ENCODE assay signal across 1 cellular context in the genomic region with DNA sequence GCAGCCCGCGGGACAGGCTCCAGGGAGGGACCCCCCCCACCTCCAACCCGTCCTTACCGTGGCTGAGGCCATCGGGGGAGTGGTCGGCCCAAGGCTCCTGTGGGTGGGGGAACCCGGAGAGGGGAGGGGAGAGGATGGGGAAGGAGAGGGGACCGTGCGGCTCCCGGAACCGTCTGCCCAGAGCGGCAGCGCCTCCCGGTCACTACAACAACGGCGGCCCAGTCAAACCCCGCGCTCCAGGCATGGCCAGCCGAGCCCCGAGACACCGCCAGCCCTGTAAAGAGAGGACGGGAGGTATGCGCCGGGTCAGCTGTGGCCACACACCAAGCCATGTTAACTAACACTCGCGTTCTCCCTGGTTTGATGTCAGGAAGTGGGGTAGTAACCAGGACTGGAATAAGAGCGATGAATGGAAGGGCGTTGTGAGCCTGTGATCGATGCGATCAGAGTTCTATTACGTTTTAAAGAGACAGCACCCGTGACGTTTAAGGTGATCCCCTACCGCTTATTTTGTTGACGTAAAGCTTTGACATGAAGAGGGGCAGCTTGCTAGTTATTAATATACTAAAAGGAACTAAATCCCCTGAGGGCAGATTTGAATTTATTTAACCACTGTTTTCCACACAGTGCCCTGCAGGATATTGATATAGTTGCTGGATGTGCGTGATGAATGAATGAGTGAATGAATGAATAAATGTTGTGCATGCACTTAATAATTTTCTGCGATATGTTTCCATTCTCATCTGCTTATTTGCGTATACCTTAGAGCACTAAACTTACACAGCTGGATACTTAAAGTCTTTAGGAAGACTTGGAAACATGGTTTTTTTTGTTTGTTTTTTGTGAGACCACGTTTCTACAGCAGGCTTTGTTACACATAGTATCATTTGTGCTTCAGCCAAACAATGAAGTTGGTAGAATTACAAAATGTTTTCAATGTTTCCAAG.
TF ChIP-seq lines count a peak whose summit lies in the region.

A gene (minus strand): TSS at position 224 of the 947 bp plus-strand sequence. CDS start 152 bp downstream, at position 72.

TF ChIP-seq in WTC11, 78 proteins besides CTCF, POLR2A, EP300 and RAD21 (continued from another document and continues in another):
- TF ChIP-seq, protein P1, sequence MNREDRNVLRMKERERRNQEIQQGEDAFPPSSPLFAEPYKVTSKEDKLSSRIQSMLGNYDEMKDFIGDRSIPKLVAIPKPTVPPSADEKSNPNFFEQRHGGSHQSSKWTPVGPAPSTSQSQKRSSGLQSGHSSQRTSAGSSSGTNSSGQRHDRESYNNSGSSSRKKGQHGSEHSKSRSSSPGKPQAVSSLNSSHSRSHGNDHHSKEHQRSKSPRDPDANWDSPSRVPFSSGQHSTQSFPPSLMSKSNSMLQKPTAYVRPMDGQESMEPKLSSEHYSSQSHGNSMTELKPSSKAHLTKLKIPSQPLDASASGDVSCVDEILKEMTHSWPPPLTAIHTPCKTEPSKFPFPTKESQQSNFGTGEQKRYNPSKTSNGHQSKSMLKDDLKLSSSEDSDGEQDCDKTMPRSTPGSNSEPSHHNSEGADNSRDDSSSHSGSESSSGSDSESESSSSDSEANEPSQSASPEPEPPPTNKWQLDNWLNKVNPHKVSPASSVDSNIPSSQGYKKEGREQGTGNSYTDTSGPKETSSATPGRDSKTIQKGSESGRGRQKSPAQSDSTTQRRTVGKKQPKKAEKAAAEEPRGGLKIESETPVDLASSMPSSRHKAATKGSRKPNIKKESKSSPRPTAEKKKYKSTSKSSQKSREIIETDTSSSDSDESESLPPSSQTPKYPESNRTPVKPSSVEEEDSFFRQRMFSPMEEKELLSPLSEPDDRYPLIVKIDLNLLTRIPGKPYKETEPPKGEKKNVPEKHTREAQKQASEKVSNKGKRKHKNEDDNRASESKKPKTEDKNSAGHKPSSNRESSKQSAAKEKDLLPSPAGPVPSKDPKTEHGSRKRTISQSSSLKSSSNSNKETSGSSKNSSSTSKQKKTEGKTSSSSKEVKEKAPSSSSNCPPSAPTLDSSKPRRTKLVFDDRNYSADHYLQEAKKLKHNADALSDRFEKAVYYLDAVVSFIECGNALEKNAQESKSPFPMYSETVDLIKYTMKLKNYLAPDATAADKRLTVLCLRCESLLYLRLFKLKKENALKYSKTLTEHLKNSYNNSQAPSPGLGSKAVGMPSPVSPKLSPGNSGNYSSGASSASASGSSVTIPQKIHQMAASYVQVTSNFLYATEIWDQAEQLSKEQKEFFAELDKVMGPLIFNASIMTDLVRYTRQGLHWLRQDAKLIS (CRISPR knock-in tag; IDR thresholded peaks at IDR 0.05; ENCODE audit: borderline replicate concordance), result no peak
- TF ChIP-seq, protein P2, sequence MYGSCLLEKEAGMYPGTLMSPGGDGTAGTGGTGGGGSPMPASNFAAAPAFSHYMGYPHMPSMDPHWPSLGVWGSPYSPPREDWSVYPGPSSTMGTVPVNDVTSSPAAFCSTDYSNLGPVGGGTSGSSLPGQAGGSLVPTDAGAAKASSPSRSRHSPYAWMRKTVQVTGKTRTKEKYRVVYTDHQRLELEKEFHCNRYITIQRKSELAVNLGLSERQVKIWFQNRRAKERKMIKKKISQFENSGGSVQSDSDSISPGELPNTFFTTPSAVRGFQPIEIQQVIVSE (CRISPR knock-in tag; IDR thresholded peaks at IDR 0.05; ENCODE audit: borderline replicate concordance), result no peak
- TF ChIP-seq ZNF423 (CRISPR knock-in tag; IDR thresholded peaks at IDR 0.05), result no peak
- TF ChIP-seq, protein P3, sequence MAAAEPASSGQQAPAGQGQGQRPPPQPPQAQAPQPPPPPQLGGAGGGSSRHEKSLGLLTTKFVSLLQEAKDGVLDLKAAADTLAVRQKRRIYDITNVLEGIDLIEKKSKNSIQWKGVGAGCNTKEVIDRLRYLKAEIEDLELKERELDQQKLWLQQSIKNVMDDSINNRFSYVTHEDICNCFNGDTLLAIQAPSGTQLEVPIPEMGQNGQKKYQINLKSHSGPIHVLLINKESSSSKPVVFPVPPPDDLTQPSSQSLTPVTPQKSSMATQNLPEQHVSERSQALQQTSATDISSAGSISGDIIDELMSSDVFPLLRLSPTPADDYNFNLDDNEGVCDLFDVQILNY (CRISPR knock-in tag; IDR thresholded peaks at IDR 0.05), result no peak
- TF ChIP-seq, protein P4, sequence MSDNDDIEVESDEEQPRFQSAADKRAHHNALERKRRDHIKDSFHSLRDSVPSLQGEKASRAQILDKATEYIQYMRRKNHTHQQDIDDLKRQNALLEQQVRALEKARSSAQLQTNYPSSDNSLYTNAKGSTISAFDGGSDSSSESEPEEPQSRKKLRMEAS (CRISPR knock-in tag; IDR thresholded peaks at IDR 0.05), result peak; percentile 69
- no peak for TF ChIP-seq KAT7 (CRISPR knock-in tag; IDR thresholded peaks at IDR 0.05; ENCODE audit: borderline replicate concordance)
- TF ChIP-seq, protein P5, sequence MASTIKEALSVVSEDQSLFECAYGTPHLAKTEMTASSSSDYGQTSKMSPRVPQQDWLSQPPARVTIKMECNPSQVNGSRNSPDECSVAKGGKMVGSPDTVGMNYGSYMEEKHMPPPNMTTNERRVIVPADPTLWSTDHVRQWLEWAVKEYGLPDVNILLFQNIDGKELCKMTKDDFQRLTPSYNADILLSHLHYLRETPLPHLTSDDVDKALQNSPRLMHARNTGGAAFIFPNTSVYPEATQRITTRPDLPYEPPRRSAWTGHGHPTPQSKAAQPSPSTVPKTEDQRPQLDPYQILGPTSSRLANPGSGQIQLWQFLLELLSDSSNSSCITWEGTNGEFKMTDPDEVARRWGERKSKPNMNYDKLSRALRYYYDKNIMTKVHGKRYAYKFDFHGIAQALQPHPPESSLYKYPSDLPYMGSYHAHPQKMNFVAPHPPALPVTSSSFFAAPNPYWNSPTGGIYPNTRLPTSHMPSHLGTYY (CRISPR knock-in tag; IDR thresholded peaks at IDR 0.05), result no peak
- peak; percentile 72; the same call in 1 of the 2 replicates for TF ChIP-seq CREM (CRISPR knock-in tag; IDR thresholded peaks at IDR 0.05)
- TF ChIP-seq, protein P6, sequence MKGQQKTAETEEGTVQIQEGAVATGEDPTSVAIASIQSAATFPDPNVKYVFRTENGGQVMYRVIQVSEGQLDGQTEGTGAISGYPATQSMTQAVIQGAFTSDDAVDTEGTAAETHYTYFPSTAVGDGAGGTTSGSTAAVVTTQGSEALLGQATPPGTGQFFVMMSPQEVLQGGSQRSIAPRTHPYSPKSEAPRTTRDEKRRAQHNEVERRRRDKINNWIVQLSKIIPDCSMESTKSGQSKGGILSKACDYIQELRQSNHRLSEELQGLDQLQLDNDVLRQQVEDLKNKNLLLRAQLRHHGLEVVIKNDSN (CRISPR knock-in tag; IDR thresholded peaks at IDR 0.05), result peak; percentile 53; the same call in 1 of the 2 replicates
- peak; percentile 72; the same call in 1 of the 2 replicates for TF ChIP-seq MYBL2 (CRISPR knock-in tag; IDR thresholded peaks at IDR 0.05)
- no peak for TF ChIP-seq IRF2 (CRISPR knock-in tag; IDR thresholded peaks at IDR 0.05; ENCODE audit: borderline replicate concordance, low read depth)
- TF ChIP-seq SMAD3 (CRISPR knock-in tag; IDR thresholded peaks at IDR 0.05; ENCODE audit: borderline replicate concordance), result no peak
- no peak for TF ChIP-seq NFATC4 (CRISPR knock-in tag; IDR thresholded peaks at IDR 0.05)
- TF ChIP-seq, protein P7, sequence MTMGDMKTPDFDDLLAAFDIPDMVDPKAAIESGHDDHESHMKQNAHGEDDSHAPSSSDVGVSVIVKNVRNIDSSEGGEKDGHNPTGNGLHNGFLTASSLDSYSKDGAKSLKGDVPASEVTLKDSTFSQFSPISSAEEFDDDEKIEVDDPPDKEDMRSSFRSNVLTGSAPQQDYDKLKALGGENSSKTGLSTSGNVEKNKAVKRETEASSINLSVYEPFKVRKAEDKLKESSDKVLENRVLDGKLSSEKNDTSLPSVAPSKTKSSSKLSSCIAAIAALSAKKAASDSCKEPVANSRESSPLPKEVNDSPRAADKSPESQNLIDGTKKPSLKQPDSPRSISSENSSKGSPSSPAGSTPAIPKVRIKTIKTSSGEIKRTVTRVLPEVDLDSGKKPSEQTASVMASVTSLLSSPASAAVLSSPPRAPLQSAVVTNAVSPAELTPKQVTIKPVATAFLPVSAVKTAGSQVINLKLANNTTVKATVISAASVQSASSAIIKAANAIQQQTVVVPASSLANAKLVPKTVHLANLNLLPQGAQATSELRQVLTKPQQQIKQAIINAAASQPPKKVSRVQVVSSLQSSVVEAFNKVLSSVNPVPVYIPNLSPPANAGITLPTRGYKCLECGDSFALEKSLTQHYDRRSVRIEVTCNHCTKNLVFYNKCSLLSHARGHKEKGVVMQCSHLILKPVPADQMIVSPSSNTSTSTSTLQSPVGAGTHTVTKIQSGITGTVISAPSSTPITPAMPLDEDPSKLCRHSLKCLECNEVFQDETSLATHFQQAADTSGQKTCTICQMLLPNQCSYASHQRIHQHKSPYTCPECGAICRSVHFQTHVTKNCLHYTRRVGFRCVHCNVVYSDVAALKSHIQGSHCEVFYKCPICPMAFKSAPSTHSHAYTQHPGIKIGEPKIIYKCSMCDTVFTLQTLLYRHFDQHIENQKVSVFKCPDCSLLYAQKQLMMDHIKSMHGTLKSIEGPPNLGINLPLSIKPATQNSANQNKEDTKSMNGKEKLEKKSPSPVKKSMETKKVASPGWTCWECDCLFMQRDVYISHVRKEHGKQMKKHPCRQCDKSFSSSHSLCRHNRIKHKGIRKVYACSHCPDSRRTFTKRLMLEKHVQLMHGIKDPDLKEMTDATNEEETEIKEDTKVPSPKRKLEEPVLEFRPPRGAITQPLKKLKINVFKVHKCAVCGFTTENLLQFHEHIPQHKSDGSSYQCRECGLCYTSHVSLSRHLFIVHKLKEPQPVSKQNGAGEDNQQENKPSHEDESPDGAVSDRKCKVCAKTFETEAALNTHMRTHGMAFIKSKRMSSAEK (CRISPR knock-in tag; IDR thresholded peaks at IDR 0.05; ENCODE audit: borderline replicate concordance), result no peak
- 0 out of 2 replicates have a peak, but pooled peaks have one; percentile 55 for TF ChIP-seq ETV6 (CRISPR knock-in tag; IDR thresholded peaks at IDR 0.05)
- no peak for TF ChIP-seq ZNF396 (CRISPR knock-in tag; IDR thresholded peaks at IDR 0.05; ENCODE audit: borderline replicate concordance)
- TF ChIP-seq SMAD4 (CRISPR knock-in tag; IDR thresholded peaks at IDR 0.05), result no peak
- TF ChIP-seq ZNF138 (CRISPR knock-in tag; conservative IDR thresholded peaks at IDR 0.05), result no peak
- TF ChIP-seq, protein P8, sequence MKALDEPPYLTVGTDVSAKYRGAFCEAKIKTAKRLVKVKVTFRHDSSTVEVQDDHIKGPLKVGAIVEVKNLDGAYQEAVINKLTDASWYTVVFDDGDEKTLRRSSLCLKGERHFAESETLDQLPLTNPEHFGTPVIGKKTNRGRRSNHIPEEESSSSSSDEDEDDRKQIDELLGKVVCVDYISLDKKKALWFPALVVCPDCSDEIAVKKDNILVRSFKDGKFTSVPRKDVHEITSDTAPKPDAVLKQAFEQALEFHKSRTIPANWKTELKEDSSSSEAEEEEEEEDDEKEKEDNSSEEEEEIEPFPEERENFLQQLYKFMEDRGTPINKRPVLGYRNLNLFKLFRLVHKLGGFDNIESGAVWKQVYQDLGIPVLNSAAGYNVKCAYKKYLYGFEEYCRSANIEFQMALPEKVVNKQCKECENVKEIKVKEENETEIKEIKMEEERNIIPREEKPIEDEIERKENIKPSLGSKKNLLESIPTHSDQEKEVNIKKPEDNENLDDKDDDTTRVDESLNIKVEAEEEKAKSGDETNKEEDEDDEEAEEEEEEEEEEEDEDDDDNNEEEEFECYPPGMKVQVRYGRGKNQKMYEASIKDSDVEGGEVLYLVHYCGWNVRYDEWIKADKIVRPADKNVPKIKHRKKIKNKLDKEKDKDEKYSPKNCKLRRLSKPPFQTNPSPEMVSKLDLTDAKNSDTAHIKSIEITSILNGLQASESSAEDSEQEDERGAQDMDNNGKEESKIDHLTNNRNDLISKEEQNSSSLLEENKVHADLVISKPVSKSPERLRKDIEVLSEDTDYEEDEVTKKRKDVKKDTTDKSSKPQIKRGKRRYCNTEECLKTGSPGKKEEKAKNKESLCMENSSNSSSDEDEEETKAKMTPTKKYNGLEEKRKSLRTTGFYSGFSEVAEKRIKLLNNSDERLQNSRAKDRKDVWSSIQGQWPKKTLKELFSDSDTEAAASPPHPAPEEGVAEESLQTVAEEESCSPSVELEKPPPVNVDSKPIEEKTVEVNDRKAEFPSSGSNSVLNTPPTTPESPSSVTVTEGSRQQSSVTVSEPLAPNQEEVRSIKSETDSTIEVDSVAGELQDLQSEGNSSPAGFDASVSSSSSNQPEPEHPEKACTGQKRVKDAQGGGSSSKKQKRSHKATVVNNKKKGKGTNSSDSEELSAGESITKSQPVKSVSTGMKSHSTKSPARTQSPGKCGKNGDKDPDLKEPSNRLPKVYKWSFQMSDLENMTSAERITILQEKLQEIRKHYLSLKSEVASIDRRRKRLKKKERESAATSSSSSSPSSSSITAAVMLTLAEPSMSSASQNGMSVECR (CRISPR knock-in tag; IDR thresholded peaks at IDR 0.05; ENCODE audit: borderline replicate concordance), result 0 out of 2 replicates have a peak, but pooled peaks have one; percentile 32
- no peak for TF ChIP-seq ZNF263 (CRISPR knock-in tag; IDR thresholded peaks at IDR 0.05; ENCODE audit: low read depth)
- TF ChIP-seq ZNF232 (CRISPR knock-in tag; IDR thresholded peaks at IDR 0.05), result no peak; the same call in 1 of the 2 replicates
- TF ChIP-seq, protein P9, sequence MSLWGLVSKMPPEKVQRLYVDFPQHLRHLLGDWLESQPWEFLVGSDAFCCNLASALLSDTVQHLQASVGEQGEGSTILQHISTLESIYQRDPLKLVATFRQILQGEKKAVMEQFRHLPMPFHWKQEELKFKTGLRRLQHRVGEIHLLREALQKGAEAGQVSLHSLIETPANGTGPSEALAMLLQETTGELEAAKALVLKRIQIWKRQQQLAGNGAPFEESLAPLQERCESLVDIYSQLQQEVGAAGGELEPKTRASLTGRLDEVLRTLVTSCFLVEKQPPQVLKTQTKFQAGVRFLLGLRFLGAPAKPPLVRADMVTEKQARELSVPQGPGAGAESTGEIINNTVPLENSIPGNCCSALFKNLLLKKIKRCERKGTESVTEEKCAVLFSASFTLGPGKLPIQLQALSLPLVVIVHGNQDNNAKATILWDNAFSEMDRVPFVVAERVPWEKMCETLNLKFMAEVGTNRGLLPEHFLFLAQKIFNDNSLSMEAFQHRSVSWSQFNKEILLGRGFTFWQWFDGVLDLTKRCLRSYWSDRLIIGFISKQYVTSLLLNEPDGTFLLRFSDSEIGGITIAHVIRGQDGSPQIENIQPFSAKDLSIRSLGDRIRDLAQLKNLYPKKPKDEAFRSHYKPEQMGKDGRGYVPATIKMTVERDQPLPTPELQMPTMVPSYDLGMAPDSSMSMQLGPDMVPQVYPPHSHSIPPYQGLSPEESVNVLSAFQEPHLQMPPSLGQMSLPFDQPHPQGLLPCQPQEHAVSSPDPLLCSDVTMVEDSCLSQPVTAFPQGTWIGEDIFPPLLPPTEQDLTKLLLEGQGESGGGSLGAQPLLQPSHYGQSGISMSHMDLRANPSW (CRISPR knock-in tag; conservative IDR thresholded peaks at IDR 0.05; ENCODE audit: low read depth), result no peak
